27 cellular contexts compared by ENCODE assay signal in the genomic region with DNA sequence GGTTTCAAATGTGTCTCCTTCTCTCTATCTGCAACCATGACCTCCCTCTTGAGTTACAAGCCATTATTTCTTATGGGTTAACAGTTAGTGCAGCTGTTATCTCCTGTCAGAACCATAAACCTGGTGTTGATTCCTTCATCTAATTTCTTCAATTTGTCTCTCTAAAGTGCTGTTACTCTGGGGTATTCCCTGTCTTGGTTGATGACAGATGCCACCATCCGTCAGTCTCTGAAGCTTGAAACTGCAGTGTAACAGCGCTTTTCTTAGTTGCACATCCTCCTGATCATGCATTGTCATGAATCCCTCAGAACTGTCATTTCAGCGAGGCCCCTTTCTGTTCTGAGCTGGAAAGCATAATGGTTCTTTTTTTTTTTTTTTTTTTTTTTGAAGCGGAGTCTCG.
"Had no signal": no experiment of that assay in that cellular context is flagged by ENCODE, and none has a peak within 500 bp of the region (broad histone marks: within the 10 kb centered on the region; RNA-seq: fewer than 3 reads in every experiment).

No MANE protein-coding gene starts in this region.

- H3K27me3 Mint-ChIP-seq: progenitor cell of endocrine pancreas; stimulated activated memory B cell treated with anti-CD40 and anti-IgM and Interleukin-4, amounts not matched to agents 10 μg/mL and 1 μg/mL and 100 μg/mL, for 72 hours; stimulated activated naive CD8-positive, alpha-beta T cell treated with anti-CD3 and anti-CD28 coated beads, Interleukin-15, amount 100 ng/mL, for 72 hours had no signal

- H3K9me3 ChIP-seq: neutrophil, thyroid gland had no signal

- DNase-seq: activated CD4-positive, alpha-beta T cell treated with anti-CD3 and anti-CD28 coated beads for 1 hour; activated CD8-positive, alpha-beta memory T cell treated with anti-CD3 and anti-CD28 coated beads for 24 hours; activated naive CD8-positive, alpha-beta T cell treated with anti-CD3 and anti-CD28 coated beads, Interleukin-2, amount 10 ng/mL, durations not matched to agents 7 days and 5 days; dorsolateral prefrontal cortex; effector memory CD4-positive, alpha-beta T cell; left lung; lower lobe of right lung; mesenchymal stem cell; sigmoid colon; stimulated activated CD4-positive, alpha-beta T cell treated with anti-CD3 and anti-CD28 coated beads, Interleukin-1b, Interleukin-23, amount 100 ng/mL, for 48 hours; stimulated activated CD4-positive, alpha-beta T cell treated with anti-CD3 and anti-CD28 coated beads, Interleukin-4, amount 100 ng/mL, for 4 hours; stimulated activated CD8-positive, alpha-beta memory T cell treated with anti-CD3 and anti-CD28 coated beads, Interleukin-4, amount 100 ng/mL, for 48 hours; stimulated activated naive CD8-positive, alpha-beta T cell treated with anti-CD3 and anti-CD28 coated beads, Interleukin-15, amount 100 ng/mL, for 72 hours; substantia nigra; SW 1271; T-helper 2 cell; thyroid gland had no signal

- ATAC-seq: left lung; lower lobe of right lung; stimulated activated memory B cell treated with anti-CD40 and anti-IgM and Interleukin-4, amounts not matched to agents 10 μg/mL and 1 μg/mL and 100 μg/mL, for 72 hours; stimulated activated naive CD8-positive, alpha-beta T cell treated with anti-CD3 and anti-CD28 coated beads, Interleukin-15, amount 100 ng/mL, for 72 hours had no signal

- H3K4me1 ChIP-seq: left lung, lower lobe of right lung, thyroid gland had no signal

- H3K4me3 Mint-ChIP-seq: activated naive CD8-positive, alpha-beta T cell treated with anti-CD3 and anti-CD28 coated beads, Interleukin-2, amount 10 ng/mL, durations not matched to agents 7 days and 5 days; brain; nephron; stimulated activated memory B cell treated with anti-CD40 and anti-IgM and Interleukin-4, amounts not matched to agents 10 μg/mL and 1 μg/mL and 100 μg/mL, for 72 hours; stimulated activated naive CD8-positive, alpha-beta T cell treated with anti-CD3 and anti-CD28 coated beads, Interleukin-15, amount 100 ng/mL, for 72 hours had no signal

- H3K36me3 ChIP-seq: ascending aorta, cardiac muscle cell, left lung, lower lobe of right lung, neutrophil, sigmoid colon, thyroid gland, upper lobe of left lung had no signal

- H3K27me3 ChIP-seq: ascending aorta, cardiac muscle cell, dorsolateral prefrontal cortex, left lung, neutrophil, sigmoid colon, thyroid gland, upper lobe of left lung had no signal

- H3K36me3 Mint-ChIP-seq: brain; stimulated activated memory B cell treated with anti-CD40 and anti-IgM and Interleukin-4, amounts not matched to agents 10 μg/mL and 1 μg/mL and 100 μg/mL, for 72 hours had no signal

- H3K4me3 ChIP-seq: ascending aorta, cardiac muscle cell, dorsolateral prefrontal cortex, left lung, lower lobe of right lung, sigmoid colon, smooth muscle cell, thyroid gland, upper lobe of left lung had no signal

- H3K27ac ChIP-seq: cardiac muscle cell, dorsolateral prefrontal cortex, left lung, lower lobe of right lung, neutrophil, sigmoid colon, thyroid gland, upper lobe of left lung had no signal

- H3K27ac Mint-ChIP-seq: activated naive CD8-positive, alpha-beta T cell treated with anti-CD3 and anti-CD28 coated beads, Interleukin-2, amount 10 ng/mL, durations not matched to agents 7 days and 5 days; activated T-helper 2 cell treated with anti-CD3 and anti-CD28 coated beads, Interferon-gamma antibody, Interleukin-2, Interleukin-4, amounts not matched to agents 10 μg/mL and 5 μg/mL and 100 μg/mL, durations not matched to agents 14 hours and 24 hours and 36 hours; progenitor cell of endocrine pancreas; stimulated activated memory B cell treated with anti-CD40 and anti-IgM and Interleukin-4, amounts not matched to agents 10 μg/mL and 1 μg/mL and 100 μg/mL, for 72 hours; stimulated activated naive CD8-positive, alpha-beta T cell treated with anti-CD3 and anti-CD28 coated beads, Interleukin-15, amount 100 ng/mL, for 72 hours had no signal

- H3K4me1 Mint-ChIP-seq: stimulated activated memory B cell treated with anti-CD40 and anti-IgM and Interleukin-4, amounts not matched to agents 10 μg/mL and 1 μg/mL and 100 μg/mL, for 72 hours had no signal
